In genomic region chr17:38587193-38587592, GRCh38 we compare ENCODE assay signal across 22 cellular contexts. TPM values are rescaled to one million over a fixed set of nuclear protein-coding genes. Genes with fewer than 3 reads are reported as not detected.
"Had no signal": no experiment of that assay in that cellular context is flagged by ENCODE, and none has a peak within 500 bp of the region (broad histone marks: within the 10 kb centered on the region; RNA-seq: fewer than 3 reads in every experiment).

No MANE protein-coding gene starts in this region.

- H3K4me1 ChIP-seq: gastrocnemius medialis, uterus had no signal

- H3K27ac ChIP-seq: coronary artery, gastrocnemius medialis, heart left ventricle, psoas muscle, suprapubic skin, transverse colon, uterus had no signal

- FAIRE-seq: endometrium, small intestine had no signal

- DNase-seq: activated CD4-positive, alpha-beta T cell treated with anti-CD3 and anti-CD28 coated beads, Interleukin-2, amount 10 ng/mL, durations not matched to agents 24 days and 14 days; activated CD4-positive, CD25-positive, alpha-beta regulatory T cell; activated CD8-positive, alpha-beta T cell treated with anti-CD3 and anti-CD28 coated beads, Interleukin-2, amount 10 ng/mL, durations not matched to agents 7 days and 5 days; activated naive CD4-positive, alpha-beta T cell treated with Interleukin-2 at 50 U/mL for 16 hours; activated T-cell treated with anti-CD3 and anti-CD28 coated beads, Interleukin-2, amount 50 U/mL, for 24 hours; anterior cingulate cortex; gastrocnemius medialis; heart left ventricle; immature natural killer cell; naive B cell; psoas muscle; small intestine; stimulated activated CD4-positive, alpha-beta T cell treated with anti-CD3 and anti-CD28 coated beads, Interleukin-15, amount 100 ng/mL, for 24 hours; stimulated activated CD4-positive, alpha-beta T cell treated with anti-CD3 and anti-CD28 coated beads, Interleukin-2, amount 100 ng/mL, for 48 hours; transverse colon; uterus had no signal

- H3K4me3 ChIP-seq: coronary artery, gastrocnemius medialis, heart left ventricle, psoas muscle, suprapubic skin, transverse colon, uterus had no signal

- ATAC-seq: activated CD8-positive, alpha-beta T cell treated with anti-CD3 and anti-CD28 coated beads, Interleukin-2, amount 10 ng/mL, durations not matched to agents 7 days and 5 days; esophagus mucosa; gastrocnemius medialis; heart left ventricle; psoas muscle; right cardiac atrium had no signal

- H3K9me3 ChIP-seq: gastrocnemius medialis, heart left ventricle, psoas muscle, suprapubic skin, transverse colon, uterus had no signal

- H3K27me3 ChIP-seq: uterus had no signal

- H3K36me3 ChIP-seq: gastrocnemius medialis, heart left ventricle, suprapubic skin, transverse colon, uterus had no signal

RNA-seq across cellular contexts. Expression of gene SRCIN1, which starts 18.6 kb away (rescaled TPM):
- total RNA-seq: mononuclear cell had no signal
- polyA plus RNA-seq: immature natural killer cell had no signal
